Comparison of ENCODE assay signal across 10 cellular contexts in genomic region chr12:92439397-92439779, GRCh38.
DNase-seq lines count a peak whose midpoint lies in the region.
"Had no signal": no experiment of that assay in that cellular context is flagged by ENCODE, and none has a peak within 500 bp of the region (broad histone marks: within the 10 kb centered on the region; RNA-seq: fewer than 3 reads in every experiment).

No MANE protein-coding gene starts in this region.

- no peak overlapping the region for H3K4me3 ChIP-seq in skeletal muscle cell (ENCODE audit: low read depth, low read length)

- DNase-seq in GM04504 (ENCODE audit: low read depth) (peak; percentile 40), NCI-H446 treated with DMSO at 0.1 percent for 48 hours (lab: John Stamatoyannopoulos, UW) (peak; percentile 82), fibroblast of gingiva (ENCODE audit: low read depth) (peak; percentile 96), skeletal muscle cell (ENCODE audit: low read depth) (peak; percentile 81), Ammon's horn (ENCODE audit: low spot score) (no peak), NCI-H2227 (lab: John Stamatoyannopoulos, UW; ENCODE audit: unreplicated experiment) (no peak), NCI-H1092 (lab: John Stamatoyannopoulos, UW) (no peak), T-helper 2 cell (no peak)
- DNase-seq: midbrain; stimulated activated CD4-positive, alpha-beta T cell treated with anti-CD3 and anti-CD28 coated beads, Interleukin-15, amount 100 ng/mL, for 24 hours had no signal

Comparison
In these comparisons a context has a peak if more than half of its experiments do, and no peak if none do; other contexts are left out.
1. DNase-seq: peak in GM04504 (single experiment), NCI-H446 treated with DMSO at 0.1 percent for 48 hours (single experiment), fibroblast of gingiva (single experiment) and skeletal muscle cell (single experiment); none in Ammon's horn (single experiment), NCI-H2227 (single experiment), NCI-H1092 (single experiment) and T-helper 2 cell (0 of 5).